Comparison of ENCODE assay signal across 22 cellular contexts in the genomic region with DNA sequence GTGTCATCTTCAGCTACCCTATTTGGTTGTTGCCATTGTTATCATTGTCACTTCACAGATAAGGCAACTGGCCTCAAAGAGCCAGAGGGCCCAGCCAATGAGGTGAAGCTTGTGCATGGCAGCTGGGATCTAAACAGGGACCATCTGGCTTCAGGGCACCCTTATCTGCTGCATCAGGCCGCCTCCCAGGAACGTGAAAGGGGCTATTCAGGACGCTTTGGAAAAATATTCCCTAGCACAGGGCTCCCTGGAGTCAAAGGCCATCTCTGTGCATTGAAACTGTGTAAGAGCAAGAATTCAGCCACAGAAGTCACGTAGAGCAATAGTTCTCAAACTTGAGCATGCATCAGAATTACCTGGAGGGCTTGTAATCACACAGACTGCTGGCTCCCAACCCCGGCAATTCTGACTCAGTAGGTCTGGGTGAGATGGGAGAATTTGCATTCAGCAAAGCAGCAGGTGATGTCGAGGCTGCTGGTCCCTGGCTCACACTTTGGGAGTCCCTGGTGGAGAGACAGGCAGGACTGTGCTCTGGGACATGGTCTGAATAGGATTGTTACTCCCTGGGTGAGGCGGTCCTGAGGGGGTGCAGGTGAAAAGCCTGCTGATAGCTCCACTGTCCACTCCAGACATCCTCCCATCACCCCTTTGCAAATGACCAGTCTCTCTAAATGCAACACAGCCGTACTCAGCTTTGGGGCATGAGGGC.
"Had no signal": no experiment of that assay in that cellular context is flagged by ENCODE, and none has a peak within 500 bp of the region (broad histone marks: within the 10 kb centered on the region; RNA-seq: fewer than 3 reads in every experiment).

No MANE protein-coding gene starts in this region.

- H3K27ac ChIP-seq: cardiac muscle cell, hepatocyte, spleen, testis, upper lobe of left lung had no signal

- ATAC-seq: effector memory CD8-positive, alpha-beta T cell; left cardiac atrium; naive thymus-derived CD8-positive, alpha-beta T cell; stimulated activated memory B cell treated with anti-CD40 and anti-IgM and Interleukin-4, amounts not matched to agents 10 μg/mL and 1 μg/mL and 100 μg/mL, for 72 hours had no signal

- H3K27me3 Mint-ChIP-seq: activated T-cell treated with anti-CD3 and anti-CD28 coated beads, Interleukin-2, amount 50 U/mL, for 24 hours had no signal

- H3K4me3 ChIP-seq: cardiac muscle cell, hepatocyte, spleen, testis, upper lobe of left lung had no signal

- H3K4me1 ChIP-seq: testis, upper lobe of left lung had no signal

- H2AFZ ChIP-seq: hepatocyte had no signal

- H3K4me2 ChIP-seq: hepatocyte had no signal

- H3K36me3 Mint-ChIP-seq: activated naive CD8-positive, alpha-beta T cell treated with anti-CD3 and anti-CD28 coated beads, Interleukin-2, amount 10 ng/mL, durations not matched to agents 7 days and 5 days; stimulated activated memory B cell treated with anti-CD40 and anti-IgM and Interleukin-4, amounts not matched to agents 10 μg/mL and 1 μg/mL and 100 μg/mL, for 72 hours had no signal

- H3K9me3 Mint-ChIP-seq: activated B cell treated with CpG ODN at 0.5 μM for 24 hours; activated CD4-positive, alpha-beta memory T cell treated with anti-CD3 and anti-CD28 coated beads, Interleukin-2, amount 10 ng/mL, durations not matched to agents 7 days and 5 days; activated naive CD8-positive, alpha-beta T cell treated with anti-CD3 and anti-CD28 coated beads, Interleukin-2, amount 10 ng/mL, durations not matched to agents 7 days and 5 days; activated T-helper 2 cell treated with anti-CD3 and anti-CD28 coated beads, Interferon-gamma antibody, Interleukin-2, Interleukin-4, amounts not matched to agents 10 μg/mL and 5 μg/mL and 100 μg/mL, durations not matched to agents 14 hours and 24 hours and 36 hours; effector memory CD8-positive, alpha-beta T cell; stimulated activated memory B cell treated with anti-CD40 and anti-IgM and Interleukin-4, amounts not matched to agents 10 μg/mL and 1 μg/mL and 100 μg/mL, for 72 hours; T-helper 2 cell treated with Interferon-gamma antibody and Interleukin-4, amounts not matched to agents 5 μg/mL and 100 μg/mL, for 36 hours had no signal

- H3K79me2 ChIP-seq: hepatocyte had no signal

- H3K4me1 Mint-ChIP-seq: activated CD4-positive, alpha-beta memory T cell treated with anti-CD3 and anti-CD28 coated beads, Interleukin-2, amount 10 ng/mL, durations not matched to agents 7 days and 5 days; activated naive CD8-positive, alpha-beta T cell treated with anti-CD3 and anti-CD28 coated beads, Interleukin-2, amount 10 ng/mL, durations not matched to agents 7 days and 5 days had no signal

- H3K36me3 ChIP-seq: cardiac muscle cell, spleen, upper lobe of left lung had no signal

- H3K27ac Mint-ChIP-seq: activated B cell treated with CpG ODN at 0.5 μM for 24 hours; activated CD4-positive, alpha-beta memory T cell treated with anti-CD3 and anti-CD28 coated beads, Interleukin-2, amount 10 ng/mL, durations not matched to agents 7 days and 5 days; activated naive CD8-positive, alpha-beta T cell treated with anti-CD3 and anti-CD28 coated beads, Interleukin-2, amount 10 ng/mL, durations not matched to agents 7 days and 5 days; activated T-cell treated with anti-CD3 and anti-CD28 coated beads, Interleukin-2, amount 50 U/mL, for 24 hours; activated T-helper 2 cell treated with anti-CD3 and anti-CD28 coated beads, Interferon-gamma antibody, Interleukin-2, Interleukin-4, amounts not matched to agents 10 μg/mL and 5 μg/mL and 100 μg/mL, durations not matched to agents 14 hours and 24 hours and 36 hours; stimulated activated memory B cell treated with anti-CD40 and anti-IgM and Interleukin-4, amounts not matched to agents 10 μg/mL and 1 μg/mL and 100 μg/mL, for 72 hours; T-helper 2 cell treated with Interferon-gamma antibody and Interleukin-4, amounts not matched to agents 5 μg/mL and 100 μg/mL, for 36 hours had no signal

- DNase-seq: activated B cell treated with CpG ODN at 0.5 μM for 24 hours; activated CD4-positive, alpha-beta memory T cell treated with anti-CD3 and anti-CD28 coated beads, Interleukin-2, amount 10 ng/mL, durations not matched to agents 7 days and 5 days; activated CD4-positive, alpha-beta T cell treated with anti-CD3 and anti-CD28 coated beads for 4 hours; activated naive CD4-positive, alpha-beta T cell treated with Interleukin-2 at 50 U/mL for 16 hours; activated naive CD8-positive, alpha-beta T cell treated with anti-CD3 and anti-CD28 coated beads, Interleukin-2, amount 10 ng/mL, durations not matched to agents 7 days and 5 days; activated T-cell treated with anti-CD3 and anti-CD28 coated beads, Interleukin-2, amount 50 U/mL, for 24 hours; amygdala; dermis blood vessel endothelial cell; effector memory CD8-positive, alpha-beta T cell; foreskin fibroblast; left cardiac atrium; mesenchymal stem cell; naive thymus-derived CD8-positive, alpha-beta T cell; spleen; stimulated activated CD4-positive, alpha-beta T cell treated with anti-CD3 and anti-CD28 coated beads, Interleukin-4, amount 100 ng/mL, for 4 hours; testis; upper lobe of left lung had no signal

- H3K9me3 ChIP-seq: testis, upper lobe of left lung had no signal

- H3K4me3 Mint-ChIP-seq: activated B cell treated with CpG ODN at 0.5 μM for 24 hours; activated CD4-positive, alpha-beta memory T cell treated with anti-CD3 and anti-CD28 coated beads, Interleukin-2, amount 10 ng/mL, durations not matched to agents 7 days and 5 days; activated naive CD8-positive, alpha-beta T cell treated with anti-CD3 and anti-CD28 coated beads, Interleukin-2, amount 10 ng/mL, durations not matched to agents 7 days and 5 days; activated T-cell treated with anti-CD3 and anti-CD28 coated beads, Interleukin-2, amount 50 U/mL, for 24 hours; effector memory CD8-positive, alpha-beta T cell; naive thymus-derived CD8-positive, alpha-beta T cell; stimulated activated memory B cell treated with anti-CD40 and anti-IgM and Interleukin-4, amounts not matched to agents 10 μg/mL and 1 μg/mL and 100 μg/mL, for 72 hours; T-helper 2 cell treated with Interferon-gamma antibody and Interleukin-4, amounts not matched to agents 5 μg/mL and 100 μg/mL, for 36 hours had no signal

- H3K27me3 ChIP-seq: cardiac muscle cell, hepatocyte, testis, upper lobe of left lung had no signal
